In genomic region chr2:12213222-12213621, GRCh38 we compare ENCODE assay signal across 28 cellular contexts.
DNase-seq lines count a peak whose midpoint lies in the region; ATAC-seq, FAIRE-seq and TF ChIP-seq lines count a peak whose summit lies in the region.
"Had no signal": no experiment of that assay in that cellular context is flagged by ENCODE, and none has a peak within 500 bp of the region (broad histone marks: within the 10 kb centered on the region; RNA-seq: fewer than 3 reads in every experiment).

No MANE protein-coding gene starts in this region.

- no peaks in the 10 kb centered on the region for H3K36me3 Mint-ChIP-seq in activated T-cell treated with anti-CD3 and anti-CD28 coated beads, Interleukin-2, amount 50 U/mL, for 72 hours (ENCODE audit: insufficient read depth in 2 of 2)
- H3K36me3 Mint-ChIP-seq in activated T-cell treated with anti-CD3 and anti-CD28 coated beads, Interleukin-2, amount 50 U/mL, for 24 hours (ENCODE audit: low read depth), result no peaks in the 10 kb centered on the region

- peaks cover 8% of the 10 kb centered on the region for H3K4me1 Mint-ChIP-seq in activated T-cell treated with anti-CD3 and anti-CD28 coated beads, Interleukin-2, amount 50 U/mL, for 72 hours (ENCODE audit: low read depth)
- H3K4me1 Mint-ChIP-seq in activated T-cell treated with anti-CD3 and anti-CD28 coated beads, Interleukin-2, amount 50 U/mL, for 24 hours (ENCODE audit: low read depth), result peaks cover 6% of the 10 kb centered on the region
- H3K4me1 Mint-ChIP-seq: activated B cell treated with CpG ODN at 0.5 μM for 24 hours, immature natural killer cell had no signal

- H3K36me3 ChIP-seq in bronchial epithelial cell (ENCODE audit: control insufficient read depth, insufficient read depth, low read length), result no peaks in the 10 kb centered on the region
- H3K36me3 ChIP-seq: adrenal gland had no signal

- H3K27me3 Mint-ChIP-seq in activated T-cell treated with anti-CD3 and anti-CD28 coated beads, Interleukin-2, amount 50 U/mL, for 72 hours (ENCODE audit: low read depth), result no peaks in the 10 kb centered on the region
- no peaks in the 10 kb centered on the region for H3K27me3 Mint-ChIP-seq in activated T-cell treated with anti-CD3 and anti-CD28 coated beads, Interleukin-2, amount 50 U/mL, for 24 hours
- H3K27me3 Mint-ChIP-seq: activated B cell treated with CpG ODN at 0.5 μM for 24 hours had no signal

- H3K4me3 ChIP-seq in bronchial epithelial cell (ENCODE audit: low read depth, low read length), result no peak overlapping the region
- H3K4me3 ChIP-seq: A549, adrenal gland, smooth muscle cell had no signal

- H3K27ac Mint-ChIP-seq in activated T-cell treated with anti-CD3 and anti-CD28 coated beads, Interleukin-2, amount 50 U/mL, for 72 hours, result no peak overlapping the region
- H3K27ac Mint-ChIP-seq in activated T-cell treated with anti-CD3 and anti-CD28 coated beads, Interleukin-2, amount 50 U/mL, for 24 hours, result no peak overlapping the region
- H3K27ac Mint-ChIP-seq: activated B cell treated with CpG ODN at 0.5 μM for 24 hours had no signal

- no peak for FAIRE-seq in bronchial epithelial cell (lab: Jason Lieb, UNC)
- FAIRE-seq: A549, colon, GM18507 had no signal

- no peak overlapping the region for H3K4me3 Mint-ChIP-seq in activated T-cell treated with anti-CD3 and anti-CD28 coated beads, Interleukin-2, amount 50 U/mL, for 72 hours
- no peak overlapping the region for H3K4me3 Mint-ChIP-seq in activated T-cell treated with anti-CD3 and anti-CD28 coated beads, Interleukin-2, amount 50 U/mL, for 24 hours
- H3K4me3 Mint-ChIP-seq: activated B cell treated with CpG ODN at 0.5 μM for 24 hours; activated T-cell treated with anti-CD3 and anti-CD28 coated beads, Interleukin-2, amount 50 U/mL, for 4 hours; immature natural killer cell; neural crest cell had no signal

- TF ChIP-seq CTCF in bronchial epithelial cell (IDR thresholded peaks at IDR 0.05; ENCODE audit: insufficient read depth, low read length, severe bottlenecking), result no peak

- H3K27me3 ChIP-seq in bronchial epithelial cell (ENCODE audit: control insufficient read depth, insufficient read depth, low read length), result no peaks in the 10 kb centered on the region
- H3K27me3 ChIP-seq: adrenal gland had no signal

- H3K9me3 Mint-ChIP-seq in activated T-cell treated with anti-CD3 and anti-CD28 coated beads, Interleukin-2, amount 50 U/mL, for 72 hours, result no peaks in the 10 kb centered on the region
- no peaks in the 10 kb centered on the region for H3K9me3 Mint-ChIP-seq in activated T-cell treated with anti-CD3 and anti-CD28 coated beads, Interleukin-2, amount 50 U/mL, for 24 hours
- H3K9me3 Mint-ChIP-seq: activated B cell treated with CpG ODN at 0.5 μM for 24 hours; activated T-cell treated with anti-CD3 and anti-CD28 coated beads, Interleukin-2, amount 50 U/mL, for 4 hours had no signal

- peak; percentile 41 to 63 for ATAC-seq in activated T-cell treated with anti-CD3 and anti-CD28 coated beads, Interleukin-2, amount 50 U/mL, for 72 hours (replicated peaks in 1 of 2)
- ATAC-seq: A549; activated T-cell treated with anti-CD3 and anti-CD28 coated beads, Interleukin-2, amount 50 U/mL, for 4 hours; left lobe of liver; right cardiac atrium had no signal

- DNase-seq in activated T-cell treated with anti-CD3 and anti-CD28 coated beads, Interleukin-2, amount 50 U/mL, for 72 hours, result peak in 1 of 2 donors; percentile 2
- DNase-seq in activated T-cell treated with anti-CD3 and anti-CD28 coated beads, Interleukin-2, amount 50 U/mL, for 24 hours, result no peak
- DNase-seq in NCI-H2171 treated with DMSO at 0.1 percent for 48 hours (lab: John Stamatoyannopoulos, UW), result peak; percentile 95
- peak; percentile 5 for DNase-seq in bronchial epithelial cell (ENCODE audit: low read depth)
- DNase-seq in renal cortical epithelial cell (ENCODE audit: low read depth), result peak; percentile 13
- DNase-seq in NCI-H226, result no peak
- DNase-seq in NCI-H2081 treated with DMSO at 0.1 percent for 48 hours (lab: John Stamatoyannopoulos, UW), result no peak
- DNase-seq in cortex of kidney (lab: John Stamatoyannopoulos, UW), result no peak
- DNase-seq: activated B cell treated with CpG ODN at 0.5 μM for 24 hours; activated T-cell treated with anti-CD3 and anti-CD28 coated beads, Interleukin-2, amount 50 U/mL, for 4 hours; adrenal gland; Calu3; effector CD8-positive, alpha-beta T cell; hypothalamus; immature natural killer cell; KG1; mesendoderm; NCI-H1417; NCI-H2029; right cardiac atrium; SK-N-SH; stimulated activated naive CD4-positive, alpha-beta T cell had no signal

Comparison
In these comparisons a context has a peak if more than half of its experiments do, and no peak if none do; other contexts are left out.
1. DNase-seq: peak in NCI-H2171 treated with DMSO at 0.1 percent for 48 hours (single experiment), bronchial epithelial cell (single experiment) and renal cortical epithelial cell (single experiment); none in activated T-cell treated with anti-CD3 and anti-CD28 coated beads, Interleukin-2, amount 50 U/mL, for 24 hours (single experiment), NCI-H226 (single experiment), NCI-H2081 treated with DMSO at 0.1 percent for 48 hours (single experiment) and cortex of kidney (single experiment).